In genomic region chr3:165185707-165186327, GRCh38 we compare ENCODE assay signal across 9 cellular contexts. TPM values are rescaled to one million over a fixed set of nuclear protein-coding genes. Genes with fewer than 3 reads are reported as not detected.
A peak's percentile ranks its signal among the peaks of the same experiment; 100 is the strongest.
DNase-seq lines count a peak whose midpoint lies in the region; TF ChIP-seq lines count a peak whose summit lies in the region.
"Had no signal": no experiment of that assay in that cellular context is flagged by ENCODE, and none has a peak within 500 bp of the region (broad histone marks: within the 10 kb centered on the region; RNA-seq: fewer than 3 reads in every experiment).

No MANE protein-coding gene starts in this region.

- intact Hi-C loops in lower leg skin (cut with DNase I; ENCODE audit: low total_unique reads), result no loop called here

- H3K4me3 ChIP-seq in AG09309 (ENCODE audit: control insufficient read depth, low read depth, low read length) (no peak overlapping the region), lower leg skin (ENCODE audit: low read depth, poor library complexity, severe bottlenecking) (no peak overlapping the region)

- peak; percentile 84 for TF ChIP-seq CTCF in AG09309 (IDR thresholded peaks at IDR 0.05; ENCODE audit: control insufficient read depth, insufficient read depth, low read depth, low read length, missing control alignments)
- TF ChIP-seq CTCF in GM12874 (IDR thresholded peaks at IDR 0.05; ENCODE audit: insufficient read depth, low read depth, low read length), result peak; percentile 73
- peak; percentile 89 for TF ChIP-seq CTCF in HFFc6 (IDR thresholded peaks at IDR 0.05)
- TF ChIP-seq CTCF in lower leg skin (IDR thresholded peaks at IDR 0.05), result peak in 1 of 3 donors; percentile 31
- peak; percentile 95 for TF ChIP-seq CTCF in type B pancreatic cell (conservative IDR thresholded peaks at IDR 0.05)

- H3K27ac Mint-ChIP-seq in HFFc6 (no peak overlapping the region), type B pancreatic cell (no peak overlapping the region)

- H3K27me3 Mint-ChIP-seq in HFFc6 (ENCODE audit: insufficient read depth), result peaks cover 1% of the 10 kb centered on the region; the same call in 1 of the 2 replicates
- H3K27me3 Mint-ChIP-seq in type B pancreatic cell, result peaks cover 31% of the 10 kb centered on the region

- H3K4me1 Mint-ChIP-seq in HFFc6 (ENCODE audit: low read depth) (no peaks in the 10 kb centered on the region), type B pancreatic cell (ENCODE audit: unreplicated experiment) (no peaks in the 10 kb centered on the region)

- TF ChIP-seq POLR2A in lower leg skin (IDR thresholded peaks at IDR 0.05), result no peak

- H3K9me3 Mint-ChIP-seq in HFFc6 (no peaks in the 10 kb centered on the region), type B pancreatic cell (no peaks in the 10 kb centered on the region)

- H3K36me3 Mint-ChIP-seq in HFFc6 (ENCODE audit: low read depth) (no peaks in the 10 kb centered on the region), type B pancreatic cell (no peaks in the 10 kb centered on the region)

- H3K4me3 Mint-ChIP-seq in HFFc6 (no peak overlapping the region), type B pancreatic cell (no peak overlapping the region)

- DNase-seq in AG09309 (ENCODE audit: low read depth) (peak; percentile 4), HFFc6 (peak; percentile 24), LoVo (ENCODE audit: low spot score) (peak; percentile 71), OCI-M2 (lab: John Stamatoyannopoulos, UW; ENCODE audit: unreplicated experiment) (peak; percentile 58), cerebellar cortex (ENCODE audit: low spot score) (peak; percentile 88), lower leg skin (ENCODE audit: low spot score in 2 of 2) (peak; percentile 35 to 83), type B pancreatic cell (ENCODE audit: extremely low spot score, unreplicated experiment) (no peak)

- 17 to 23% methylated on average over 8 of the region's 8 CpGs for WGBS in lower leg skin, 2 donors

RNA-seq across cellular contexts. Expression of gene SLITRK3, which starts 10.4 kb away (rescaled TPM):
- total RNA-seq in HFFc6 (2021; fragmentation: NEBNext Ultra II Directional; extraction: Animal tissue kit (Norgen Biotek cat#: 25700)), result not detected
- under 1 TPM in 1 of 4 donors, not detected in 3; 0.08 TPM for total RNA-seq in lower leg skin
- 0.12 and 8.4 TPM in 2 replicates for total RNA-seq in type B pancreatic cell (ENCODE audit: low replicate concordance)
- total RNA-seq: pulmonary artery endothelial cell had no signal
